Comparison of ENCODE assay signal across 8 cellular contexts in the genomic region with DNA sequence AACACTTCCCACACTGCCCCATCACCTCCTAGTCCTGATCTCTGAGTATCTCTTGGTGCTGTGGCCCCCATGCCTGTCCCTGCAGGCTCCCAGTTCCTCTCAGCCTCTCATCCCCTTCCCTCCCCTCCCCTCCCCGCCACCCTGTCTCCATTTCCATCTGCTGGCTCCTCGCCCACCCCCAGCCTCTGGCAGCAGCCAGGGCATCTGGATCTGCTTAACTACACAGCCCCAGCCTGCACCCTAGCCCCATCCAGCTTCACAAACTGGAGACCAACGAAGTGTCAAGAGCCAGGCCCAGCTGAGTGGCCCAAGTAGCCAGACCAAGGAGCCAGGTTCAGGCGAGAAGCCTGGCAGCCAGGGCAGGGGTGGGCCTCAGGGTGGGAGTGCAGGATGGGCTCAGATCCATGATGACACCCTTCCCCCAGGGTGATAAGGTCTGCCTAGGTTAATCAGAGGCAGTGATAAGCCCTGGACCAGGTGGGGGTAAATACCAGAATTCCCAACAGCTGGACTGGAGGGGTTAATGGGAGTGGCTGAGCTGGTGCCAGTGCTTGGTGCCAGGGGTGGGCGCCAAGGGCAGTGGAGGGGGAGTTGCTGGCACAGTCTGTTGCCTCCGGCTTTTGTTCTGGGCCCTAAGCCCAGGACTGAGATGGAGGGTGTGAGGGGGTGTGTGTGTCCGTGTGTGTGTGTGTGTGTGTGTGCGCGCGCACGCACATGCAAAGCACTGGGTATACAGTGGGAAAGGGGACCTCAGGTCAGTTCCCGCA. TPM values are rescaled to one million over a fixed set of nuclear protein-coding genes. Genes with fewer than 3 reads are reported as not detected.
DNase-seq lines count a peak whose midpoint lies in the region; ATAC-seq and TF ChIP-seq lines count a peak whose summit lies in the region.
"Had no signal": no experiment of that assay in that cellular context is flagged by ENCODE, and none has a peak within 500 bp of the region (broad histone marks: within the 10 kb centered on the region; RNA-seq: fewer than 3 reads in every experiment).

No MANE protein-coding gene starts in this region.

- no peak overlapping the region for H2BK120ac ChIP-seq in trophoblast cell (ENCODE audit: insufficient read depth, low read length, poor library complexity)

- H2BK12ac ChIP-seq in trophoblast cell (ENCODE audit: low read length) = no peak overlapping the region

- no peak overlapping the region for H3K23ac ChIP-seq in trophoblast cell (ENCODE audit: low read length)

- no peak overlapping the region for H3K14ac ChIP-seq in trophoblast cell (ENCODE audit: low read length)

- no peak overlapping the region for H3K4ac ChIP-seq in trophoblast cell (ENCODE audit: low read depth, low read length)

- H3K27me3 ChIP-seq in adrenal gland (no peaks in the 10 kb centered on the region), trophoblast cell (ENCODE audit: insufficient read depth, low read length) (no peaks in the 10 kb centered on the region)

- ATAC-seq in HG02763 (IDR thresholded peaks at IDR 0.05; ENCODE audit: unreplicated experiment) (no peak), HG03469 (IDR thresholded peaks at IDR 0.05; ENCODE audit: unreplicated experiment) (no peak)

- WGBS in adrenal gland, 4 donors = 35 to 41% (median 37%) methylated on average over 5 to 12 of the region's 12 CpGs
- no CpG with 5 or more reads among the region's 12 CpGs for WGBS in trophoblast cell (ENCODE audit: extremely low coverage, insufficient coverage, insufficient read length)

- TF ChIP-seq POLR2A in adrenal gland (IDR thresholded peaks at IDR 0.05) = no peak

- H3K9me3 ChIP-seq in adrenal gland (replicated peaks in 1 of 3) (no peaks in the 10 kb centered on the region), trophoblast cell (ENCODE audit: insufficient read depth, low read depth, low read length) (peaks cover 3% of the 10 kb centered on the region)

- no peak overlapping the region for H4K12ac ChIP-seq in trophoblast cell (ENCODE audit: low read depth, low read length)

- no peak overlapping the region for H2AFZ ChIP-seq in trophoblast cell (ENCODE audit: insufficient read depth, low read length, poor library complexity)

- intact Hi-C loops in adrenal gland (cut with DNase I) = loop anchor here in 1 of 2 donors (10.0 kb wide), 1 partner anchor 50 kb away; no protein-coding TSS in a partner anchor

- no peak overlapping the region for H2BK5ac ChIP-seq in trophoblast cell (ENCODE audit: low read depth, low read length, poor library complexity)

- no peak overlapping the region for H2AK5ac ChIP-seq in trophoblast cell (ENCODE audit: low read length)

- no peaks in the 10 kb centered on the region for H3K79me2 ChIP-seq in trophoblast cell (ENCODE audit: control insufficient read depth, insufficient read depth, low read length, poor library complexity)

- peaks cover 4% of the 10 kb centered on the region for H3K79me1 ChIP-seq in trophoblast cell (ENCODE audit: low read length)

- H3K18ac ChIP-seq in trophoblast cell (ENCODE audit: low read length) = no peak overlapping the region

- no peak overlapping the region for H3K9ac ChIP-seq in trophoblast cell (ENCODE audit: low read length)

- no peak overlapping the region for H4K91ac ChIP-seq in trophoblast cell (ENCODE audit: low read depth, low read length)

- peak; percentile 89 for DNase-seq in Ammon's horn (ENCODE audit: low spot score)
- peak in 4 of 7 donors; percentile 50 to 71 (median 54) for DNase-seq in adrenal gland
- DNase-seq in medulla oblongata (ENCODE audit: extremely low spot score) = peak; percentile 76
- no peak for DNase-seq in trophoblast cell
- DNase-seq: effector CD8-positive, alpha-beta T cell; stimulated activated CD4-positive, alpha-beta T cell treated with anti-CD3 and anti-CD28 coated beads, Interleukin-4, amount 100 ng/mL, for 4 hours had no signal

- H3K27ac ChIP-seq in adrenal gland (peak overlapping the region in 2 of 5 donors; percentile 34 to 87), trophoblast cell (ENCODE audit: low read depth, low read length) (no peak overlapping the region)

- no peak overlapping the region for H3K4me2 ChIP-seq in trophoblast cell (ENCODE audit: low read length)

- no peak overlapping the region for H4K8ac ChIP-seq in trophoblast cell (ENCODE audit: low read depth, low read length)

- H3K4me3 ChIP-seq in adrenal gland = no peak overlapping the region
- no peak overlapping the region for H3K4me3 ChIP-seq in trophoblast cell (ENCODE audit: low read depth, low read length)

- no peak for TF ChIP-seq CTCF in adrenal gland (IDR thresholded peaks at IDR 0.05)

- H3K4me1 ChIP-seq in adrenal gland (replicated peaks in 1 of 2) (peaks cover 27 to 39% of the 10 kb centered on the region in 2 donors), trophoblast cell (ENCODE audit: control insufficient read depth in 1 of 2, insufficient read depth in 2 of 2, low read length in 2 of 2) (peaks cover 23 to 28% of the 10 kb centered on the region in 2 experiments)

- H3K36me3 ChIP-seq in adrenal gland (replicated peaks in 1 of 2) (peaks cover 0 to 13% of the 10 kb centered on the region in 2 donors), trophoblast cell (ENCODE audit: control insufficient read depth in 1 of 2, insufficient read depth in 2 of 2, low read length in 2 of 2) (peaks cover 3 to 4% of the 10 kb centered on the region in 2 experiments)

RNA-seq across cellular contexts. Expression of gene IL11RA, which starts 2.5 kb away (rescaled TPM):
- total RNA-seq in adrenal gland = 10 to 100 TPM in 4 of 8 donors, 1 to 10 TPM in 4; 8.0 to 20.1 (median 12.0) TPM
- 10 to 100 TPM in 2 of 3 donors, 1 to 10 TPM in 1; 5.2 to 27.9 (median 26.2) TPM for polyA plus RNA-seq in adrenal gland
- 6.6 and 7.0 TPM in 2 replicates for polyA plus RNA-seq in trophoblast cell (2013)

RNA-seq across cellular contexts. Expression of gene CCL27, which starts 8.0 kb away (rescaled TPM):
- under 1 TPM in 2 of 8 donors, not detected in 6; 0.38 to 0.65 TPM for total RNA-seq in adrenal gland
- polyA plus RNA-seq in adrenal gland = under 1 TPM in 2 of 3 donors, not detected in 1; 0.10 to 0.24 TPM
- 0.19 and 0.33 TPM in 2 replicates for polyA plus RNA-seq in trophoblast cell (2013)

RNA-seq across cellular contexts. Expression of gene GALT, which starts 8.0 kb away (rescaled TPM):
- 100 to 1,000 TPM in 1 of 8 donors, 10 to 100 TPM in 7; 48.6 to 101 (median 80.5) TPM for total RNA-seq in adrenal gland
- polyA plus RNA-seq in adrenal gland = 100 to 1,000 TPM in 2 of 3 donors, 10 to 100 TPM in 1; 37.5 to 147 (median 110) TPM
- polyA plus RNA-seq in trophoblast cell (2013) = 27.5 and 27.6 TPM in 2 replicates

RNA-seq across cellular contexts. Expression of gene SIGMAR1, which starts 16.9 kb away (rescaled TPM):
- total RNA-seq in adrenal gland = 100 to 1,000 TPM in 4 of 8 donors, 10 to 100 TPM in 4; 64.6 to 158 (median 99.9) TPM
- 10 to 100 TPM; 34.6 to 96.3 (median 65.9) TPM for polyA plus RNA-seq in adrenal gland
- 31.0 and 33.6 TPM in 2 replicates for polyA plus RNA-seq in trophoblast cell (2013)

RNA-seq across cellular contexts. Expression of gene ARID3C, which starts 25.6 kb away (rescaled TPM):
- not detected for total RNA-seq in adrenal gland
- polyA plus RNA-seq in adrenal gland = not detected
- polyA plus RNA-seq in trophoblast cell (2013) = 0.04 TPM in 1 of 2 replicates, not detected in the other

Comparison
In these comparisons a context has a peak if more than half of its experiments do, and no peak if none do; other contexts are left out.
1. DNase-seq: peak in Ammon's horn (single experiment), adrenal gland (4 of 7) and medulla oblongata (single experiment); none in trophoblast cell (0 of 2).